Comparison of ENCODE assay signal across 28 cellular contexts in genomic region chr3:41592753-41593152, GRCh38.
"Had no signal": no experiment of that assay in that cellular context is flagged by ENCODE, and none has a peak within 500 bp of the region (broad histone marks: within the 10 kb centered on the region; RNA-seq: fewer than 3 reads in every experiment).

No MANE protein-coding gene starts in this region.

- H3K4me1 Mint-ChIP-seq: activated naive CD8-positive, alpha-beta T cell treated with anti-CD3 and anti-CD28 coated beads, Interleukin-2, amount 50 U/mL, for 24 hours; central memory CD8-positive, alpha-beta T cell had no signal

- ATAC-seq: activated naive CD4-positive, alpha-beta T cell treated with anti-CD3 and anti-CD28 coated beads, Interleukin-2, amount 50 U/mL, for 72 hours; activated naive CD8-positive, alpha-beta T cell treated with anti-CD3 and anti-CD28 coated beads, Interleukin-2, amount 50 U/mL, for 24 hours; activated T-cell treated with anti-CD3 and anti-CD28 coated beads, Interleukin-2, amount 50 U/mL, for 4 hours; SK-N-SH treated with all-trans-retinoic acid at 6 μM for 48 hours; T-helper 17 cell had no signal

- H3K9me3 ChIP-seq: ascending aorta, SJSA1 had no signal

- H3K36me3 ChIP-seq: ascending aorta, SJSA1 had no signal

- H3K4me3 Mint-ChIP-seq: activated CD4-positive, alpha-beta memory T cell treated with anti-CD3 and anti-CD28 coated beads for 36 hours; activated CD4-positive, alpha-beta T cell treated with anti-CD3 and anti-CD28 coated beads, Interleukin-2, amount 10 ng/mL, durations not matched to agents 7 days and 5 days; activated naive CD8-positive, alpha-beta T cell treated with anti-CD3 and anti-CD28 coated beads, Interleukin-2, amount 50 U/mL, for 24 hours; activated T-cell treated with anti-CD3 and anti-CD28 coated beads, Interleukin-2, amount 50 U/mL, for 4 hours; brain; central memory CD8-positive, alpha-beta T cell; T-helper 17 cell had no signal

- H3K27ac Mint-ChIP-seq: activated CD4-positive, alpha-beta memory T cell treated with anti-CD3 and anti-CD28 coated beads for 36 hours; activated CD4-positive, alpha-beta T cell treated with anti-CD3 and anti-CD28 coated beads, Interleukin-2, amount 10 ng/mL, durations not matched to agents 7 days and 5 days; activated naive CD4-positive, alpha-beta T cell treated with anti-CD3 and anti-CD28 coated beads, Interleukin-2, amount 50 U/mL, for 72 hours; activated naive CD8-positive, alpha-beta T cell treated with anti-CD3 and anti-CD28 coated beads, Interleukin-2, amount 50 U/mL, for 24 hours; brain; T-helper 17 cell had no signal

- H3K36me3 Mint-ChIP-seq: activated CD4-positive, alpha-beta memory T cell treated with anti-CD3 and anti-CD28 coated beads for 36 hours; activated naive CD4-positive, alpha-beta T cell treated with anti-CD3 and anti-CD28 coated beads, Interleukin-2, amount 50 U/mL, for 72 hours; brain had no signal

- DNase-seq: activated CD4-positive, alpha-beta memory T cell treated with anti-CD3 and anti-CD28 coated beads for 36 hours; activated CD4-positive, alpha-beta T cell treated with anti-CD3 and anti-CD28 coated beads, Interleukin-2, amount 10 ng/mL, durations not matched to agents 7 days and 5 days; activated CD4-positive, CD25-positive, alpha-beta regulatory T cell; activated CD8-positive, alpha-beta memory T cell treated with anti-CD3 and anti-CD28 coated beads for 24 hours; activated effector memory CD4-positive, alpha-beta T cell treated with anti-CD3 and anti-CD28 coated beads, Interleukin-2, amount 50 U/mL, for 16 hours; activated naive CD4-positive, alpha-beta T cell treated with Interleukin-2 at 50 U/mL for 16 hours; activated naive CD8-positive, alpha-beta T cell treated with anti-CD3 and anti-CD28 coated beads, Interleukin-2, amount 50 U/mL, for 24 hours; activated T-cell treated with anti-CD3 and anti-CD28 coated beads, Interleukin-2, amount 50 U/mL, for 4 hours; amniotic stem cell; KG1; NCI-H1092; NCI-H1417; NCI-H1930; NCI-H2107; NCI-H2171 treated with DMSO at 0.1 percent for 48 hours; NCI-H345; NCI-H510A; NCI-H526 treated with DMSO at 0.1 percent for 48 hours; NCI-H82; SHP77; T-helper 17 cell; T-helper 9 cell had no signal

- H3K27me3 Mint-ChIP-seq: activated CD4-positive, alpha-beta memory T cell treated with anti-CD3 and anti-CD28 coated beads for 36 hours; activated CD4-positive, alpha-beta T cell treated with anti-CD3 and anti-CD28 coated beads, Interleukin-2, amount 10 ng/mL, durations not matched to agents 7 days and 5 days; activated naive CD8-positive, alpha-beta T cell treated with anti-CD3 and anti-CD28 coated beads, Interleukin-2, amount 50 U/mL, for 24 hours; central memory CD8-positive, alpha-beta T cell; T-helper 17 cell had no signal

- H3K4me3 ChIP-seq: ascending aorta, SJSA1 had no signal

- H3K27me3 ChIP-seq: ascending aorta, SJSA1 had no signal

- H3K9me3 Mint-ChIP-seq: activated CD4-positive, alpha-beta memory T cell treated with anti-CD3 and anti-CD28 coated beads for 36 hours; activated CD4-positive, alpha-beta T cell treated with anti-CD3 and anti-CD28 coated beads, Interleukin-2, amount 10 ng/mL, durations not matched to agents 7 days and 5 days; activated naive CD8-positive, alpha-beta T cell treated with anti-CD3 and anti-CD28 coated beads, Interleukin-2, amount 50 U/mL, for 24 hours; activated T-cell treated with anti-CD3 and anti-CD28 coated beads, Interleukin-2, amount 50 U/mL, for 4 hours; brain; central memory CD8-positive, alpha-beta T cell had no signal
